Comparison of ENCODE assay signal across 9 cellular contexts in genomic region chr7:155796381-155797261, GRCh38. TPM values are rescaled to one million over a fixed set of nuclear protein-coding genes. Genes with fewer than 3 reads are reported as not detected.
DNase-seq lines count a peak whose midpoint lies in the region; ATAC-seq, FAIRE-seq and TF ChIP-seq lines count a peak whose summit lies in the region.
"Had no signal": no experiment of that assay in that cellular context is flagged by ENCODE, and none has a peak within 500 bp of the region (broad histone marks: within the 10 kb centered on the region; RNA-seq: fewer than 3 reads in every experiment).

No MANE protein-coding gene starts in this region.

- ATAC-seq in HG02798 (IDR thresholded peaks at IDR 0.05; ENCODE audit: poor library complexity, unreplicated experiment) (peak; percentile 71), Right ventricle myocardium inferior (peak; percentile 63), HG03039 (IDR thresholded peaks at IDR 0.05; ENCODE audit: unreplicated experiment) (no peak)

- FAIRE-seq in GM12891 (lab: Jason Lieb, UNC) = peak; percentile 58
- FAIRE-seq: colon had no signal

- no peak for TF ChIP-seq POLR2A in GM12891 (IDR thresholded peaks at IDR 0.05; ENCODE audit: low read depth, low read length)

- intact Hi-C loops in Right ventricle myocardium inferior (cut with DNase I) = loop anchor here (5.0 kb wide), 2 partner anchors 676 to 1021 kb away; no protein-coding TSS in a partner anchor

- peak; percentile 93 for DNase-seq in GM12891 (ENCODE audit: insufficient read length, low spot score)
- DNase-seq in activated gamma-delta T cell (lab: John Stamatoyannopoulos, UW) = peak; percentile 30
- DNase-seq in Right ventricle myocardium inferior (ENCODE audit: missing footprints) = peak; percentile 82
- peak; percentile 80 for DNase-seq in retina
- DNase-seq in HCEC 1CT = no peak

TF ChIP-seq in GM12891, 5 proteins besides CTCF, POLR2A, EP300 and RAD21:
- no peak for TF ChIP-seq POU2F2 (IDR thresholded peaks at IDR 0.05; ENCODE audit: low read depth, low read length)
- TF ChIP-seq SPI1 (IDR thresholded peaks at IDR 0.05; ENCODE audit: low read depth, low read length) = no peak

TF ChIP-seq in PFSK-1, 5 proteins besides CTCF, POLR2A, EP300 and RAD21:
- TF ChIP-seq FOXP2 (optimal IDR thresholded peaks at IDR 0.05; ENCODE audit: borderline replicate concordance, extremely low read depth, extremely low read length, insufficient read depth) (peak; percentile 23), POLR2AphosphoS5 (IDR thresholded peaks at IDR 0.05; ENCODE audit: low read depth, low read length) (no peak), REST (IDR thresholded peaks at IDR 0.05; ENCODE audit: insufficient read depth in 1 of 2, low read depth in 2 of 2, low read length in 2 of 2) (no peak)

RNA-seq across cellular contexts. Expression of gene SHH, which starts 15.6 kb away (rescaled TPM):
- polyA plus RNA-seq in GM12891 (2012; ENCODE audit: low read depth, missing spikeins) = not detected
- polyA plus RNA-seq in PFSK-1 (2012; ENCODE audit: insufficient read length, low read depth) = 0.16 TPM
- not detected for total RNA-seq in Right ventricle myocardium inferior
